In the genomic region with DNA sequence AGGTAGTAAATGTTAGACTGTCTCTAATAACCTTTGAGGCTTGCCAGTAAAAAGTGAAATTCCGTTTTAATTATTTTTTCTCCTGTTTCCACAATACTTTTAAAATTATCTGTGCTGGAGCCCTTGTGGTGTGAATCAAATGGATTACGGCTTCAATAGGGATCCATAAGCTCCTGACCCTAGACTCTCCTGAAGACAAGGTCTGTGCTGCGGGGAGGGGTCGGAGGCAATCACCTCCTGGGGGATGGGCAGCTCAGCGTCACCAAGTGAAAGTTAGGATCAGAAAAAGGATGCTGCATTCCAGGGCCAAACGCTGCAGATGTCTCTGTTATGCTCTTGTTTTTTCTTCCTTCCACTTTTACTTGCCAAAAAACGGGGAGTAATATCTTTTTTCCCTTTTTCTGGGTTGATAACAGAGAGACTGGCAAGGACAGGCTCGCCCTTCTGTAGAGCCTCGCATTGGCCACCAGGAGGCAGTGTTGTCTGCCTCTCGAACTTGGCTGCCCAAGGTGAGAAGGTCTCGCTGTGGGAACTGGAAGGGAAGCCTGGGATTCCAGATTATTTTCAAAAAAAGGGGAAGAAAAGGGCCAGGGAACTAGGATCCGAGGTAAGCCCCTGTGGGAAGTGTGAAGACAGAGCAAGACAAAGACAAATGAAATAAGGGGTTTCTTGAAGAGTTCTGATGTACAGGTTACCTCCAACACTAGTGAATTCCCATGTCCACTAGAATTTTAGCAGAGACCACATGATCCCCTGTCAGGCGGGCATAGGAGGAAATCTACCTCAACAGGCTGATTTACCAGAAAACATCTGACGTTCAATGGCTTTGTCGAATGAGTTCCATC, we compare ENCODE assay signal across 8 cellular contexts.
A peak's percentile ranks its signal among the peaks of the same experiment; 100 is the strongest.
DNase-seq lines count a peak whose midpoint lies in the region; ATAC-seq and TF ChIP-seq lines count a peak whose summit lies in the region.

No MANE protein-coding gene starts in this region.

- DNase-seq in AML-193 (lab: John Stamatoyannopoulos, UW) (peak; percentile 4 to 15), GM13977 (ENCODE audit: low spot score) (peak; percentile 24), iPS-NIHi11 (ENCODE audit: low spot score) (peak; percentile 64), thyroid gland (peak; percentile 44 to 64)
- DNase-seq in activated CD4-positive, alpha-beta T cell treated with anti-CD3 and anti-CD28 coated beads, Interleukin-2, amount 50 U/mL, for 48 hours: peak; percentile 11 to 23
- no peak for DNase-seq in stimulated activated effector memory CD8-positive, alpha-beta T cell treated with anti-CD3 and anti-CD28 coated beads, Interleukin-12 subunit alpha, Interleukin-12 subunit beta, amount 100 ng/mL, for 72 hours (ENCODE audit: low spot score in 2 of 2)

- no peak for TF ChIP-seq POLR2A in thyroid gland (IDR thresholded peaks at IDR 0.05)

- TF ChIP-seq EP300 in Ishikawa (IDR thresholded peaks at IDR 0.05; ENCODE audit: borderline replicate concordance): no peak

- H3K27ac Mint-ChIP-seq in stimulated activated effector memory CD8-positive, alpha-beta T cell treated with anti-CD3 and anti-CD28 coated beads, Interleukin-12 subunit alpha, Interleukin-12 subunit beta, amount 100 ng/mL, for 72 hours: no peak overlapping the region

- H3K27ac ChIP-seq in thyroid gland: no peak overlapping the region

- H3K4me3 Mint-ChIP-seq in stimulated activated effector memory CD8-positive, alpha-beta T cell treated with anti-CD3 and anti-CD28 coated beads, Interleukin-12 subunit alpha, Interleukin-12 subunit beta, amount 100 ng/mL, for 72 hours: no peak overlapping the region

- intact Hi-C loops in thyroid gland (cut with DNase I): no loop called here

- no peaks in the 10 kb centered on the region for H3K4me1 Mint-ChIP-seq in stimulated activated effector memory CD8-positive, alpha-beta T cell treated with anti-CD3 and anti-CD28 coated beads, Interleukin-12 subunit alpha, Interleukin-12 subunit beta, amount 100 ng/mL, for 72 hours

- H3K36me3 Mint-ChIP-seq in stimulated activated effector memory CD8-positive, alpha-beta T cell treated with anti-CD3 and anti-CD28 coated beads, Interleukin-12 subunit alpha, Interleukin-12 subunit beta, amount 100 ng/mL, for 72 hours: no peaks in the 10 kb centered on the region

- H3K4me1 ChIP-seq in thyroid gland: peaks cover 0 to 4% of the 10 kb centered on the region in 2 donors

- in situ Hi-C loops in GM13977 (cut with MboI; ENCODE audit: low pct_unique_long_range_greater_than_20kb, low sequenced_read_pairs, unreplicated experiment): no loop called here

- ATAC-seq in stimulated activated effector memory CD8-positive, alpha-beta T cell treated with anti-CD3 and anti-CD28 coated beads, Interleukin-12 subunit alpha, Interleukin-12 subunit beta, amount 100 ng/mL, for 72 hours: no peak
- no peak for ATAC-seq in GM21723 (IDR thresholded peaks at IDR 0.05; ENCODE audit: unreplicated experiment)

- no peaks in the 10 kb centered on the region for H3K36me3 ChIP-seq in thyroid gland

- TF ChIP-seq RAD21 in Ishikawa (IDR thresholded peaks at IDR 0.05; ENCODE audit: low read depth): peak; percentile 68

- TF ChIP-seq CTCF in GM13977 (IDR thresholded peaks at IDR 0.05; ENCODE audit: extremely low read depth, insufficient read depth, missing control alignments) (peak; percentile 86), thyroid gland (IDR thresholded peaks at IDR 0.05) (peak; percentile 69 to 93 (median 82))

- no peak overlapping the region for H3K4me3 ChIP-seq in thyroid gland (replicated peaks in 1 of 3)

- 25 to 28% methylated on average over 15 of the region's 15 CpGs for WGBS in thyroid gland, 2 donors

- no peaks in the 10 kb centered on the region for H3K9me3 ChIP-seq in thyroid gland

- peaks cover 14% of the 10 kb centered on the region for H3K9me3 Mint-ChIP-seq in stimulated activated effector memory CD8-positive, alpha-beta T cell treated with anti-CD3 and anti-CD28 coated beads, Interleukin-12 subunit alpha, Interleukin-12 subunit beta, amount 100 ng/mL, for 72 hours

- H3K27me3 ChIP-seq in thyroid gland: no peaks in the 10 kb centered on the region

TF ChIP-seq in Ishikawa, 13 proteins besides CTCF, POLR2A, EP300 and RAD21:
- TF ChIP-seq TCF12 (IDR thresholded peaks at IDR 0.05; ENCODE audit: low read depth): no peak
- no peak for TF ChIP-seq ZBTB7A (IDR thresholded peaks at IDR 0.05; ENCODE audit: low read depth)
- TF ChIP-seq TAF1 (IDR thresholded peaks at IDR 0.05; ENCODE audit: low read depth): no peak
- no peak for TF ChIP-seq EGR1 (IDR thresholded peaks at IDR 0.05)
- TF ChIP-seq, protein P1, sequence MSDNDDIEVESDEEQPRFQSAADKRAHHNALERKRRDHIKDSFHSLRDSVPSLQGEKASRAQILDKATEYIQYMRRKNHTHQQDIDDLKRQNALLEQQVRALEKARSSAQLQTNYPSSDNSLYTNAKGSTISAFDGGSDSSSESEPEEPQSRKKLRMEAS (IDR thresholded peaks at IDR 0.05): no peak
- no peak for TF ChIP-seq CREB1 (IDR thresholded peaks at IDR 0.05; ENCODE audit: low read depth)
- no peak for TF ChIP-seq CEBPB (IDR thresholded peaks at IDR 0.05)
- no peak for TF ChIP-seq NFIC (IDR thresholded peaks at IDR 0.05)
- TF ChIP-seq, protein P2, sequence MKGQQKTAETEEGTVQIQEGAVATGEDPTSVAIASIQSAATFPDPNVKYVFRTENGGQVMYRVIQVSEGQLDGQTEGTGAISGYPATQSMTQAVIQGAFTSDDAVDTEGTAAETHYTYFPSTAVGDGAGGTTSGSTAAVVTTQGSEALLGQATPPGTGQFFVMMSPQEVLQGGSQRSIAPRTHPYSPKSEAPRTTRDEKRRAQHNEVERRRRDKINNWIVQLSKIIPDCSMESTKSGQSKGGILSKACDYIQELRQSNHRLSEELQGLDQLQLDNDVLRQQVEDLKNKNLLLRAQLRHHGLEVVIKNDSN (IDR thresholded peaks at IDR 0.05): no peak

Comparison
In these comparisons a context has a peak if more than half of its experiments do, and no peak if none do; other contexts are left out.
1. DNase-seq: peak in AML-193 (2 of 2), GM13977 (single experiment), activated CD4-positive, alpha-beta T cell treated with anti-CD3 and anti-CD28 coated beads, Interleukin-2, amount 50 U/mL, for 48 hours (2 of 2), iPS-NIHi11 (single experiment) and thyroid gland (2 of 2); none in stimulated activated effector memory CD8-positive, alpha-beta T cell treated with anti-CD3 and anti-CD28 coated beads, Interleukin-12 subunit alpha, Interleukin-12 subunit beta, amount 100 ng/mL, for 72 hours (0 of 2).